22 cellular contexts compared by ENCODE assay signal in genomic region chr19:5210556-5210955, GRCh38.
DNase-seq lines count a peak whose midpoint lies in the region; ATAC-seq, FAIRE-seq and TF ChIP-seq lines count a peak whose summit lies in the region.
"Had no signal": no experiment of that assay in that cellular context is flagged by ENCODE, and none has a peak within 500 bp of the region (broad histone marks: within the 10 kb centered on the region; RNA-seq: fewer than 3 reads in every experiment).

No MANE protein-coding gene starts in this region.

- intact Hi-C loops in IMR-90 (cut with micrococcal nuclease) = no loop called here

- no peaks in the 10 kb centered on the region; the same call in 1 of the 2 replicates for H3K9me1 ChIP-seq in IMR-90 (ENCODE audit: insufficient read depth, low read length)

- no peak overlapping the region for H4K8ac ChIP-seq in IMR-90 (ENCODE audit: low read depth in 2 of 2, low read length in 2 of 2)
- 0 out of 2 replicates have a peak overlapping the region, but pooled peaks have one; percentile 59 for H4K8ac ChIP-seq in H1 (ENCODE audit: extremely low read depth, insufficient read depth, low read length)

- H2AFZ ChIP-seq in IMR-90 (replicated peaks; ENCODE audit: low read length, poor library complexity) = peak overlapping the region; percentile 32
- no peak overlapping the region for H2AFZ ChIP-seq in H1 (ENCODE audit: low read length)
- no peak overlapping the region for H2AFZ ChIP-seq in osteoblast (ENCODE audit: low read length)

- CTCF ChIA-PET in IMR-90 (lab: Yijun Ruan, JAX) = no interaction called here
- CTCF ChIA-PET in H1 (lab: Charles Lee; ENCODE audit: partially characterized antibody) = no interaction called here

- H3K4me2 ChIP-seq in IMR-90 (ENCODE audit: low read depth, low read length) = no peak overlapping the region
- no peak overlapping the region for H3K4me2 ChIP-seq in H1 (ENCODE audit: insufficient read depth in 1 of 2, low read depth in 2 of 2, low read length in 2 of 2)
- no peak overlapping the region for H3K4me2 ChIP-seq in osteoblast (ENCODE audit: insufficient read depth, low read length)
- H3K4me2 ChIP-seq: BLaER1 had no signal

- H3K23ac ChIP-seq in IMR-90 (ENCODE audit: low read depth, low read length) (no peak overlapping the region), H1 (ENCODE audit: insufficient read length) (no peak overlapping the region)

- TF ChIP-seq POLR2A in IMR-90 (IDR thresholded peaks at IDR 0.05; ENCODE audit: low read depth, low read length) (no peak), H1 (IDR thresholded peaks at IDR 0.05; ENCODE audit: control extremely low read depth in 1 of 2, low read depth in 2 of 2, low read length in 2 of 2) (no peak)

- H3K4me1 ChIP-seq in IMR-90 (ENCODE audit: control insufficient read depth, insufficient read depth, low read length) = no peaks in the 10 kb centered on the region
- H3K4me1 ChIP-seq in H1 (replicated peaks in 1 of 4; ENCODE audit: control insufficient read depth in 3 of 4, insufficient read depth in 4 of 4, low read length in 3 of 4) = no peaks in the 10 kb centered on the region
- H3K4me1 ChIP-seq in osteoblast (ENCODE audit: insufficient read depth, low read length) = no peaks in the 10 kb centered on the region
- H3K4me1 ChIP-seq: BE2C, BLaER1 had no signal

- H3K36me3 ChIP-seq in IMR-90 (ENCODE audit: control insufficient read depth, insufficient read depth, low read length) = peaks cover 77% of the 10 kb centered on the region
- peaks cover 49 to 76% (median 69%) of the 10 kb centered on the region in 4 experiments for H3K36me3 ChIP-seq in H1 (ENCODE audit: control insufficient read depth in 2 of 4, insufficient read depth in 4 of 4, low read length in 3 of 4)
- H3K36me3 ChIP-seq in osteoblast (ENCODE audit: insufficient read depth, low read length) = peaks cover 76% of the 10 kb centered on the region

- H4K91ac ChIP-seq in IMR-90 (ENCODE audit: insufficient read depth, low read depth, low read length) (no peak overlapping the region), H1 (replicated peaks; ENCODE audit: insufficient read length, low read length) (no peak overlapping the region)

- no peak overlapping the region for H3K14ac ChIP-seq in IMR-90 (replicated peaks; ENCODE audit: low read depth, low read length)
- no peak overlapping the region for H3K14ac ChIP-seq in H1 (ENCODE audit: insufficient read length)

- H2BK120ac ChIP-seq in IMR-90 (ENCODE audit: low read depth, low read length) (no peak overlapping the region), H1 (replicated peaks; ENCODE audit: low read depth, low read length) (no peak overlapping the region)

- BruUV-seq in IMR-90 (replicated peaks; lab: Mats Ljungman, UMichigan) = no TSS peak

- H3K9ac ChIP-seq in IMR-90 (ENCODE audit: low read depth, low read length) (no peak overlapping the region), H1 (replicated peaks in 1 of 4; ENCODE audit: extremely low read depth in 1 of 4, low read depth in 3 of 4, low read length in 3 of 4) (no peak overlapping the region)
- H3K9ac ChIP-seq: BLaER1 had no signal

- H3K79me1 ChIP-seq in IMR-90 (ENCODE audit: low read depth in 1 of 2, low read length in 2 of 2) (no peaks in the 10 kb centered on the region; a peak in 1 of 4 replicates), H1 (ENCODE audit: low read depth, low read length) (no peaks in the 10 kb centered on the region; the same call in 1 of the 2 replicates)

- TF ChIP-seq CTCF in IMR-90 (conservative IDR thresholded peaks at IDR 0.05; ENCODE audit: low read depth, low read length) (no peak), H1 (IDR thresholded peaks at IDR 0.05; ENCODE audit: control extremely low read depth in 1 of 3, insufficient read depth in 1 of 3, low read depth in 1 of 3, low read length in 3 of 3) (no peak), osteoblast (IDR thresholded peaks at IDR 0.05; ENCODE audit: extremely low read depth, low read depth, low read length) (no peak)

- no peak for DNase-seq in IMR-90
- DNase-seq in H1 (ENCODE audit: low read depth in 1 of 2, low spot score in 2 of 2) = no peak
- DNase-seq in osteoblast (ENCODE audit: insufficient read length, low spot score, missing footprints) = peak; percentile 62
- no peak for DNase-seq in D341Med (ENCODE audit: low spot score)
- no peak for DNase-seq in NCI-H226
- DNase-seq: 8988T; ACHN; BE2C; C1 segment of cervical spinal cord; CD4-positive, alpha-beta memory T cell; CD4-positive, CD25-positive, alpha-beta regulatory T cell; CD8-positive, alpha-beta memory T cell; COR-L47; DMS79 treated with DMSO at 0.1 percent for 48 hours; GF-D8 had no signal

- no peak overlapping the region for H2BK12ac ChIP-seq in H1 (ENCODE audit: low read depth, low read length)

- peaks cover 8% of the 10 kb centered on the region; the same call in 1 of the 2 replicates for H3K23me2 ChIP-seq in H1 (ENCODE audit: low read depth, low read length)

- dilution Hi-C loops in IMR-90 (cut with HindIII; ENCODE audit: low sequenced_read_pairs, unreplicated experiment) = no loop called here

- H3K18ac ChIP-seq in IMR-90 (ENCODE audit: low read depth, low read length) (no peak overlapping the region), H1 (ENCODE audit: extremely low read depth, low read length) (no peak overlapping the region)

- H3K27me3 ChIP-seq in IMR-90 (ENCODE audit: control insufficient read depth, insufficient read depth, low read length) (no peaks in the 10 kb centered on the region), H1 (replicated peaks in 1 of 4; ENCODE audit: control insufficient read depth in 3 of 4, extremely low read depth in 1 of 4, insufficient read depth in 3 of 4, low read length in 3 of 4) (no peaks in the 10 kb centered on the region), osteoblast (ENCODE audit: insufficient read depth, low read length) (no peaks in the 10 kb centered on the region)
- H3K27me3 ChIP-seq: BE2C, BLaER1 had no signal

- H2BK15ac ChIP-seq in IMR-90 (ENCODE audit: low read depth, low read length) = no peak overlapping the region
- H2BK15ac ChIP-seq in H1 (ENCODE audit: low read length) = no peak overlapping the region

- in situ Hi-C loops in IMR-90 (cut with MboI; ENCODE audit: low sequenced_read_pairs) = no loop called here

- TF ChIP-seq RAD21 in IMR-90 (IDR thresholded peaks at IDR 0.05; ENCODE audit: low read length) = no peak
- TF ChIP-seq RAD21 in H1 (IDR thresholded peaks at IDR 0.05 in 1 of 2, conservative IDR thresholded peaks at IDR 0.05 in 1 of 2; ENCODE audit: low read depth in 2 of 2, low read length in 2 of 2) = no peak

- no peak overlapping the region for H3K27ac ChIP-seq in IMR-90 (ENCODE audit: insufficient read depth, low read length)
- no peak overlapping the region for H3K27ac ChIP-seq in H1 (ENCODE audit: low read depth, low read length)
- no peak overlapping the region for H3K27ac ChIP-seq in osteoblast (ENCODE audit: low read depth, low read length)
- H3K27ac ChIP-seq: BLaER1 had no signal

- WGBS in IMR-90 (ENCODE audit: extremely low coverage in 2 of 2, insufficient read length in 1 of 2), 2 experiments = 100% methylated on average over 5 of the region's 23 CpGs; no CpG with 5 or more reads in 1 of the 2 experiments
- 97% methylated on average over 23 of the region's 23 CpGs; no CpG with 5 or more reads in 1 of the 2 experiments for WGBS in H1 (ENCODE audit: extremely low coverage in 1 of 2, insufficient coverage in 1 of 2, insufficient read length in 1 of 2, insufficient replicate concordance in 2 of 2, low coverage in 1 of 2, low lambda C conversion rate in 2 of 2, missing lambda C conversion rate in 1 of 2), 2 experiments

- TF ChIP-seq EP300 in H1 (IDR thresholded peaks at IDR 0.05; ENCODE audit: borderline replicate concordance in 1 of 2, low read depth in 2 of 2, low read length in 2 of 2) = no peak

- POLR2A ChIA-PET in IMR-90 (lab: Charles Lee; ENCODE audit: unreplicated experiment) (no interaction called here), H1 (lab: Charles Lee; ENCODE audit: partially characterized antibody) (interaction anchor here (0.8 kb wide), 1 partner anchor 17 kb away, joined by 4 read pairs; no protein-coding TSS in a partner anchor)

- H3K79me2 ChIP-seq in H1 (ENCODE audit: control insufficient read depth in 1 of 2, insufficient read depth in 2 of 2, low read length in 2 of 2) (no peaks in the 10 kb centered on the region), osteoblast (ENCODE audit: insufficient read depth, low read length) (no peaks in the 10 kb centered on the region)

- no peak overlapping the region for H2BK20ac ChIP-seq in IMR-90 (ENCODE audit: low read depth, low read length)
- no peak overlapping the region for H2BK20ac ChIP-seq in H1 (ENCODE audit: low read length)

- H4K20me1 ChIP-seq in IMR-90 (ENCODE audit: insufficient read depth, low read length) (no peaks in the 10 kb centered on the region; the same call in 1 of the 2 replicates), H1 (replicated peaks in 1 of 2; ENCODE audit: control insufficient read depth in 1 of 2, insufficient read depth in 2 of 2, low read length in 2 of 2) (peaks cover 4 to 23% of the 10 kb centered on the region in 2 experiments), osteoblast (ENCODE audit: insufficient read depth, low read length) (no peaks in the 10 kb centered on the region)
- H4K20me1 ChIP-seq: BLaER1 had no signal

- no peak overlapping the region for H3K4ac ChIP-seq in IMR-90 (ENCODE audit: low read depth, low read length)
- H3K4ac ChIP-seq in H1 (replicated peaks; ENCODE audit: insufficient read length, low read depth, low read length) = no peak overlapping the region

- no peak overlapping the region for H4K5ac ChIP-seq in IMR-90 (ENCODE audit: low read depth, low read length)
- H4K5ac ChIP-seq in H1 (ENCODE audit: insufficient read length, low read depth, low read length) = no peak overlapping the region

- H3K9me3 ChIP-seq in IMR-90 (ENCODE audit: control insufficient read depth, insufficient read depth, low read length) (peaks cover 3% of the 10 kb centered on the region; the same call in 1 of the 2 replicates), H1 (ENCODE audit: insufficient read depth in 2 of 2, low read depth in 1 of 2, low read length in 1 of 2) (peaks cover 0 to 4% of the 10 kb centered on the region in 2 experiments; a peak in 1 of 4 replicates), osteoblast (ENCODE audit: low read depth, low read length) (peaks cover 4% of the 10 kb centered on the region)
- H3K9me3 ChIP-seq: BE2C had no signal

- no peak overlapping the region for H2AK5ac ChIP-seq in IMR-90 (ENCODE audit: low read depth, low read length)
- H2AK5ac ChIP-seq in H1 (ENCODE audit: low read depth, low read length) = no peak overlapping the region

- ATAC-seq in IMR-90 (ENCODE audit: low read depth) (no peak), GM21723 (IDR thresholded peaks at IDR 0.05; ENCODE audit: unreplicated experiment) (no peak)

- H2AK9ac ChIP-seq in IMR-90 (replicated peaks; ENCODE audit: low read depth, low read length, poor library complexity) = no peak overlapping the region

- H3K56ac ChIP-seq in IMR-90 (ENCODE audit: extremely low read depth, insufficient read depth, low read length) (no peak overlapping the region), H1 (replicated peaks; ENCODE audit: insufficient read length, low read depth, low read length) (no peak overlapping the region)

- H2BK5ac ChIP-seq in IMR-90 (ENCODE audit: low read depth, low read length, poor library complexity, severe bottlenecking) = no peak overlapping the region
- no peak overlapping the region; the same call in 1 of the 2 replicates for H2BK5ac ChIP-seq in H1 (ENCODE audit: low read depth, low read length)

- H3K4me3 ChIP-seq in IMR-90 (ENCODE audit: insufficient read depth, low read depth, low read length) (no peak overlapping the region), H1 (ENCODE audit: extremely low read depth in 1 of 4, insufficient read depth in 2 of 4, low read depth in 3 of 4, low read length in 4 of 4) (no peak overlapping the region), osteoblast (ENCODE audit: insufficient read depth, low read length) (no peak overlapping the region)
- H3K4me3 ChIP-seq: BLaER1 had no signal

- FAIRE-seq in H1 (lab: Jason Lieb, UNC) = no peak
- FAIRE-seq: A204.1, D721Med, G401.6, GM12891, GM19239 had no signal
